ENCODE assay signal across 9 cellular contexts in the genomic region with DNA sequence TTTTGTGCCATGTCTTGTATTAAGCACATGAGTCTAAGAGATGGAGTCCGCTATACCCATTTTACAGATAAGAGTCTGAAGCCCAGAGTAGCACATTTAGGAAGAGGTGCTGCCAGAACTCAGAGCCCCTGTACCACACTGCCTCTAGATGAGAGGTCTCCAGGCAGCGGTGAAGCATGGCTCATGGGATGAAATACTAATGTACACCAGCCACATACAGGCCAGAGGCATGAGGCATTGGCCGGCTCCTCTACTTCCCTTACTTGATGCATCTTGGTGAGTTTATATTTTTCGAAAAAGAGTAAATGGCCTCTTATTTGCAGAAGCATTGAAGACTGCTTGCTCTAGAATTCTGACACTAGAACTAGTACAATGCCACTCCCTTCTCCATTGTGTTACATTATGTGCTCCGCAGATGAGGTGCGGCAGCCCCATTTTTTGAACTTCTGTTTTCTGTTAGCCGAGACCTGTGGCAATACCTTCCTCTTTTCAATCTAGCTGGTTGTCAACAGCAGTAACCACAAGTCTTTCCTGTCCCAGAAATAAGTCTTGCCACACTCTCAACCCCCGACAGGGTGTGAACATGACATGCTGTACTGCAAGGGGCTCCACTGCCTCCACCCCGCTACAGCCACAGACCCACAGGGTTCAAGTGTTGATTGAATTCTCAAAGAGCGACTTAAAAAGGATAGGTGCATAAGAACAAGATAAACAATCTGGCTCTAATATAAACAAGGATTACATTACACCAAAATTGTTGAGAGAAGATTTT.
DNase-seq lines count a peak whose midpoint lies in the region; ATAC-seq and TF ChIP-seq lines count a peak whose summit lies in the region.
"Had no signal": no experiment of that assay in that cellular context is flagged by ENCODE, and none has a peak within 500 bp of the region (broad histone marks: within the 10 kb centered on the region; RNA-seq: fewer than 3 reads in every experiment).

No MANE protein-coding gene starts in this region.

- intact Hi-C loops in left ventricle myocardium inferior (cut with micrococcal nuclease), result no loop called here

- no peak for TF ChIP-seq CTCF in left ventricle myocardium inferior (IDR thresholded peaks at IDR 0.05; ENCODE audit: borderline replicate concordance)

- peak; percentile 62 for ATAC-seq in GM21423 (IDR thresholded peaks at IDR 0.05; ENCODE audit: unreplicated experiment)

- H3K4me3 ChIP-seq in left ventricle myocardium inferior, result no peak overlapping the region

- peaks cover 88% of the 10 kb centered on the region for H3K4me1 ChIP-seq in left ventricle myocardium inferior

- DNase-seq in CD1c-positive myeloid dendritic cell (ENCODE audit: extremely low spot score) (peak; percentile 95), activated T-cell treated with anti-CD3 and anti-CD28 coated beads for 24 hours (ENCODE audit: low read depth) (peak; percentile 62), left ventricle myocardium inferior (peak; percentile 42), cerebellar cortex (ENCODE audit: low spot score) (no peak), inferior parietal cortex (ENCODE audit: extremely low spot score) (no peak)
- DNase-seq in stimulated activated CD8-positive, alpha-beta memory T cell treated with anti-CD3 and anti-CD28 coated beads, Interleukin-2, amount 100 ng/mL, for 1 hour (ENCODE audit: low read depth in 2 of 2), result peak; percentile 55 to 69

- H3K9me3 ChIP-seq in KOPT-K1 (ENCODE audit: insufficient read depth, low read length, poor library complexity, severe bottlenecking) (no peaks in the 10 kb centered on the region), left ventricle myocardium inferior (replicated peaks) (no peaks in the 10 kb centered on the region)

- H3K27ac ChIP-seq in KOPT-K1 (ENCODE audit: low read depth, low read length, poor library complexity, severe bottlenecking), result peak overlapping the region; percentile 98
- peak overlapping the region; percentile 91 for H3K27ac ChIP-seq in left ventricle myocardium inferior (replicated peaks)
- H3K27ac ChIP-seq: C4-2B had no signal

- peaks cover 8% of the 10 kb centered on the region for H3K36me3 ChIP-seq in KOPT-K1 (ENCODE audit: insufficient read depth, low read length)
- H3K36me3 ChIP-seq in left ventricle myocardium inferior, result peaks cover under 1% of the 10 kb centered on the region

- no peaks in the 10 kb centered on the region for H3K27me3 ChIP-seq in left ventricle myocardium inferior (ENCODE audit: low read depth)

Comparison
In these comparisons a context has a peak if more than half of its experiments do, and no peak if none do; other contexts are left out.
1. DNase-seq: peak in CD1c-positive myeloid dendritic cell (single experiment), activated T-cell treated with anti-CD3 and anti-CD28 coated beads for 24 hours (single experiment), left ventricle myocardium inferior (single experiment) and stimulated activated CD8-positive, alpha-beta memory T cell treated with anti-CD3 and anti-CD28 coated beads, Interleukin-2, amount 100 ng/mL, for 1 hour (2 of 2); none in cerebellar cortex (single experiment) and inferior parietal cortex (single experiment).